ENCODE assay signal across 8 cellular contexts in the genomic region with DNA sequence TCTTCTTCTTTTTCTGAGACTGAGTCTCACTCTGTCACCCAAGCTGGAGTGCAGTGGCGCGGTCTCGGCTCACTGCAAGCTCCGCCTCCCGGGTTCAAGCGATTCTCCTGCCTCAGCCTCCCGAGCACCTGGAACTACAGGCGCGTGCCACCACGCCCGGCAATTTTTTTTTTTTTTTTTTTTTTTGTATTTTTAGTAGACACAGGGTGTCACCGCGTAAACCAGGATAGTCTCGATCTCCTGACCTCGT. TPM values are rescaled to one million over a fixed set of nuclear protein-coding genes. Genes with fewer than 3 reads are reported as not detected.
DNase-seq lines count a peak whose midpoint lies in the region; ATAC-seq, FAIRE-seq and TF ChIP-seq lines count a peak whose summit lies in the region.
"Not testable (repeated sequence)": the region's sequence is repeated elsewhere in the genome, so short reads cannot be mapped to it uniquely, and the experiment has no call there.

ZNF165 (plus strand) TSS at position 188 of the 250 bp plus-strand sequence. CDS start 4,913 bp downstream, outside the sequence.

- ATAC-seq in GM18511 (IDR thresholded peaks at IDR 0.05; ENCODE audit: unreplicated experiment) (peak; percentile 23), HG02798 (IDR thresholded peaks at IDR 0.05; ENCODE audit: poor library complexity, unreplicated experiment) (peak; percentile 18), upper lobe of right lung (peak; percentile 29)
- ATAC-seq in activated T-helper 17 cell treated with anti-CD3 and anti-CD28 coated beads, Interleukin-2, amount 50 U/mL, for 72 hours (replicated peaks), result peak; percentile 52

- H3K4me3 Mint-ChIP-seq in activated T-helper 17 cell treated with anti-CD3 and anti-CD28 coated beads, Interleukin-2, amount 50 U/mL, for 72 hours, result peak within 1 kb of the TSS; percentile 79

- not testable (repeated sequence) for H3K9me3 ChIP-seq in H1 (ENCODE audit: insufficient read depth in 2 of 2, low read depth in 1 of 2, low read length in 1 of 2); kidney (ENCODE audit: control insufficient read depth in 1 of 2, low read length in 2 of 2); ovary; upper lobe of right lung

- TF ChIP-seq CTCF in H1 (IDR thresholded peaks at IDR 0.05; ENCODE audit: control extremely low read depth in 1 of 3, insufficient read depth in 1 of 3, low read depth in 1 of 3, low read length in 3 of 3); kidney (IDR thresholded peaks at IDR 0.05; ENCODE audit: borderline replicate concordance, extremely low read depth, insufficient read depth); ovary (IDR thresholded peaks at IDR 0.05); upper lobe of right lung (IDR thresholded peaks at IDR 0.05): not testable (repeated sequence)

- H3K79me2 ChIP-seq in H1 (ENCODE audit: control insufficient read depth in 1 of 2, insufficient read depth in 2 of 2, low read length in 2 of 2), result peaks cover 0 to 21% of the 10 kb centered on the region in 2 experiments; a peak in 2 of 4 replicates

- not testable (repeated sequence) for H3K4me1 ChIP-seq in H1 (replicated peaks in 1 of 4; ENCODE audit: control insufficient read depth in 3 of 4, insufficient read depth in 4 of 4, low read length in 3 of 4); kidney (ENCODE audit: control insufficient read depth in 1 of 2, insufficient read depth in 1 of 2, low read depth in 1 of 2, low read length in 2 of 2); ovary (ENCODE audit: insufficient read depth)
- peaks cover 13% of the 10 kb centered on the region for H3K4me1 ChIP-seq in upper lobe of right lung

- not testable (repeated sequence) for TF ChIP-seq RAD21 in H1 (IDR thresholded peaks at IDR 0.05 in 1 of 2, conservative IDR thresholded peaks at IDR 0.05 in 1 of 2; ENCODE audit: low read depth in 2 of 2, low read length in 2 of 2)

- TF ChIP-seq EP300 in H1 (IDR thresholded peaks at IDR 0.05; ENCODE audit: borderline replicate concordance in 1 of 2, low read depth in 2 of 2, low read length in 2 of 2); ovary (IDR thresholded peaks at IDR 0.05): not testable (repeated sequence)

- not testable (repeated sequence) for H3K56ac ChIP-seq in H1 (replicated peaks; ENCODE audit: insufficient read length, low read depth, low read length)

- not testable (repeated sequence) for H2BK120ac ChIP-seq in H1 (replicated peaks; ENCODE audit: low read depth, low read length)

- not testable (repeated sequence) for H2BK20ac ChIP-seq in H1 (ENCODE audit: low read length)

- 1% methylated on average over 8 of the region's 15 CpGs; no CpG with 5 or more reads in 1 of the 2 experiments for WGBS in H1 (ENCODE audit: extremely low coverage in 1 of 2, insufficient coverage in 1 of 2, insufficient read length in 1 of 2, insufficient replicate concordance in 2 of 2, low coverage in 1 of 2, low lambda C conversion rate in 2 of 2, missing lambda C conversion rate in 1 of 2), 2 experiments
- 0% methylated on average over 15 of the region's 15 CpGs for WGBS in ovary, 3 donors

- not testable (repeated sequence) for FAIRE-seq in H1 (lab: Jason Lieb, UNC); kidney (lab: Jason Lieb, UNC)

- H3K4me1 Mint-ChIP-seq in activated T-helper 17 cell treated with anti-CD3 and anti-CD28 coated beads, Interleukin-2, amount 50 U/mL, for 72 hours, result peaks cover 28% of the 10 kb centered on the region

- H3K36me3 Mint-ChIP-seq in activated T-helper 17 cell treated with anti-CD3 and anti-CD28 coated beads, Interleukin-2, amount 50 U/mL, for 72 hours (ENCODE audit: low read depth), result peaks cover 37% of the 10 kb centered on the region

- intact Hi-C loops in kidney (cut with DNase I); upper lobe of right lung (cut with DNase I): not testable (repeated sequence)
- intact Hi-C loops in ovary (cut with DNase I), result loop anchor here in 1 of 4 donors (10.0 kb wide), 1 partner anchor 606 kb away; the partner anchor contains the start of gene ZNF184

- peak within 1 kb of the TSS; percentile 55 for H4K5ac ChIP-seq in H1 (ENCODE audit: insufficient read length, low read depth, low read length)

- peak within 1 kb of the TSS; percentile 33; the same call in 1 of the 2 replicates for H3K18ac ChIP-seq in H1 (ENCODE audit: extremely low read depth, low read length)

- H3K4ac ChIP-seq in H1 (replicated peaks; ENCODE audit: insufficient read length, low read depth, low read length), result not testable (repeated sequence)

- H3K36me3 ChIP-seq in H1 (ENCODE audit: control insufficient read depth in 2 of 4, insufficient read depth in 4 of 4, low read length in 3 of 4); kidney (ENCODE audit: control insufficient read depth in 1 of 2, insufficient read depth in 2 of 2, low read length in 2 of 2); ovary; upper lobe of right lung: not testable (repeated sequence)

- POLR2A ChIA-PET in H1 (lab: Charles Lee; ENCODE audit: partially characterized antibody), result interaction anchor here (0.7 to 1.3 kb wide), 8 partner anchors 9 to 269 kb away, joined by 3 to 5 read pairs (median 3); partner anchors contain the start of gene ZKSCAN8

- 0 out of 3 replicates have a peak, but pooled peaks of 1 of the 2 experiments have one; percentile 1 for TF ChIP-seq POLR2A in H1 (IDR thresholded peaks at IDR 0.05; ENCODE audit: control extremely low read depth in 1 of 2, low read depth in 2 of 2, low read length in 2 of 2)
- not testable (repeated sequence) for TF ChIP-seq POLR2A in ovary (IDR thresholded peaks at IDR 0.05)

- DNase-seq in NCI-H774 (lab: John Stamatoyannopoulos, UW), result peak; percentile 43
- DNase-seq in H1 (ENCODE audit: low read depth in 1 of 2, low spot score in 2 of 2); kidney; ovary; upper lobe of right lung: not testable (repeated sequence)

- H3K9ac ChIP-seq in H1 (replicated peaks in 1 of 4; ENCODE audit: extremely low read depth in 1 of 4, low read depth in 3 of 4, low read length in 3 of 4), result peak within 1 kb of the TSS; percentile 68 to 96 (median 92)
- peak within 1 kb of the TSS; percentile 87 to 95 for H3K9ac ChIP-seq in kidney (ENCODE audit: low read length in 2 of 2)

- H3K23me2 ChIP-seq in H1 (ENCODE audit: low read depth, low read length), result not testable (repeated sequence)

- peak within 1 kb of the TSS; percentile 89 for H3K27ac Mint-ChIP-seq in activated T-helper 17 cell treated with anti-CD3 and anti-CD28 coated beads, Interleukin-2, amount 50 U/mL, for 72 hours

- not testable (repeated sequence) for H3K79me1 ChIP-seq in H1 (ENCODE audit: low read depth, low read length)

- H3K9me3 Mint-ChIP-seq in activated T-helper 17 cell treated with anti-CD3 and anti-CD28 coated beads, Interleukin-2, amount 50 U/mL, for 72 hours, result not testable (repeated sequence)

- H3K4me2 ChIP-seq in H1 (ENCODE audit: insufficient read depth in 1 of 2, low read depth in 2 of 2, low read length in 2 of 2), result peak within 1 kb of the TSS; percentile 69 to 87

- H3K27me3 ChIP-seq in H1 (replicated peaks in 1 of 4; ENCODE audit: control insufficient read depth in 3 of 4, extremely low read depth in 1 of 4, insufficient read depth in 3 of 4, low read length in 3 of 4); ovary; upper lobe of right lung: not testable (repeated sequence)

- H3K27ac ChIP-seq in H1 (ENCODE audit: low read depth, low read length) (peak within 1 kb of the TSS; percentile 93), kidney (ENCODE audit: low read depth in 2 of 2, low read length in 2 of 2) (peak within 1 kb of the TSS; percentile 74 to 97), ovary (peak within 1 kb of the TSS; percentile 43 to 77), upper lobe of right lung (peak within 1 kb of the TSS; percentile 90)

- not testable (repeated sequence) for H3K14ac ChIP-seq in H1 (ENCODE audit: insufficient read length)

- H4K91ac ChIP-seq in H1 (replicated peaks; ENCODE audit: insufficient read length, low read length), result not testable (repeated sequence)

- H2AK5ac ChIP-seq in H1 (ENCODE audit: low read depth, low read length), result not testable (repeated sequence)

- H3K23ac ChIP-seq in H1 (ENCODE audit: insufficient read length), result not testable (repeated sequence)

- H3K4me3 ChIP-seq in H1 (ENCODE audit: extremely low read depth in 1 of 4, insufficient read depth in 2 of 4, low read depth in 3 of 4, low read length in 4 of 4) (peak within 1 kb of the TSS; percentile 83 to 97 (median 90)), kidney (ENCODE audit: low read length in 2 of 2) (peak within 1 kb of the TSS; percentile 81 to 100), ovary (peak within 1 kb of the TSS; percentile 44), upper lobe of right lung (peak within 1 kb of the TSS; percentile 90)

- H3K27me3 Mint-ChIP-seq in activated T-helper 17 cell treated with anti-CD3 and anti-CD28 coated beads, Interleukin-2, amount 50 U/mL, for 72 hours, result not testable (repeated sequence)

- not testable (repeated sequence) for H4K20me1 ChIP-seq in H1 (replicated peaks in 1 of 2; ENCODE audit: control insufficient read depth in 1 of 2, insufficient read depth in 2 of 2, low read length in 2 of 2)

- not testable (repeated sequence) for H2BK12ac ChIP-seq in H1 (ENCODE audit: low read depth, low read length)

- CTCF ChIA-PET in H1 (lab: Charles Lee; ENCODE audit: partially characterized antibody), result interaction anchor here (0.6 kb wide), 2 partner anchors 79 to 231 kb away, joined by 3 to 4 read pairs; no protein-coding TSS in a partner anchor

- 0 out of 2 replicates have a peak within 1 kb of the TSS, but pooled peaks have one; percentile 6 for H2BK15ac ChIP-seq in H1 (ENCODE audit: low read length)

- peak within 1 kb of the TSS; percentile 23; the same call in 1 of the 2 replicates for H4K8ac ChIP-seq in H1 (ENCODE audit: extremely low read depth, insufficient read depth, low read length)

- peak within 1 kb of the TSS; percentile 100 for H2AFZ ChIP-seq in H1 (ENCODE audit: low read length)

- peak within 1 kb of the TSS; percentile 64 for H2BK5ac ChIP-seq in H1 (ENCODE audit: low read depth, low read length)

RNA-seq across cellular contexts. Expression of gene ZNF165, which starts in this region (rescaled TPM):
- total RNA-seq in activated T-helper 17 cell treated with anti-CD3 and anti-CD28 coated beads, Interleukin-2, amount 50 U/mL, for 72 hours, result 10 to 100 TPM in 1 of 2 donors, 1 to 10 TPM in 1; 2.1 to 14.8 TPM
- total RNA-seq in H1 (2021; fragmentation: NEBNext Ultra II Directional; extraction: Animal tissue kit (Norgen Biotek cat#: 25700)), result 9.3 and 10.2 TPM in 2 replicates
- polyA plus RNA-seq in H1 (2011; rRNA removed) (0.71 and 1.2 TPM in 2 replicates), kidney (ENCODE audit: insufficient read depth, low read depth, low replicate concordance) (3.0 TPM), ovary (under 1 TPM; 0.52 to 0.61 TPM)
- polyA plus RNA-seq in H1 (2011; cell fraction: cytosol; rRNA removed), result 1.2 TPM
- polyA plus RNA-seq in H1 (2011; cell fraction: nucleus; rRNA removed), result 1.3 TPM
- 2.6 to 6.1 TPM (median 4.3 TPM) in 4 replicates for polyA plus RNA-seq in H1 (2012, experiment 1 of 2)
- 0.38 TPM for polyA plus RNA-seq in H1 (2012, experiment 2 of 2)
- 4.3 TPM for polyA plus RNA-seq in H1 (2013, experiment 1 of 2)
- 3.9 TPM for polyA plus RNA-seq in H1 (2013, experiment 2 of 2)
- 3.8 and 4.2 TPM in 2 replicates for polyA minus RNA-seq in H1 (2011; rRNA and poly(A)+ RNA removed)
- 2.4 TPM for polyA minus RNA-seq in H1 (2011; cell fraction: cytosol; rRNA and poly(A)+ RNA removed)
- 4.1 TPM for polyA minus RNA-seq in H1 (2011; cell fraction: nucleus; rRNA and poly(A)+ RNA removed)
- total RNA-seq in kidney (3.6 TPM), ovary (1 to 10 TPM in 3 of 7 donors, under 1 TPM in 4; 0.24 to 2.3 (median 0.82) TPM), upper lobe of right lung (2.3 TPM)
